3 cellular contexts compared by ENCODE assay signal in genomic region chr5:113673041-113673440, GRCh38.
"Had no signal": no experiment of that assay in that cellular context is flagged by ENCODE, and none has a peak within 500 bp of the region (broad histone marks: within the 10 kb centered on the region; RNA-seq: fewer than 3 reads in every experiment).

No MANE protein-coding gene starts in this region.

- H3K4me3 ChIP-seq: GM12878 had no signal

- DNase-seq: GDM1, GF-D8 had no signal

- ATAC-seq: GM12878 had no signal
